In the genomic region with DNA sequence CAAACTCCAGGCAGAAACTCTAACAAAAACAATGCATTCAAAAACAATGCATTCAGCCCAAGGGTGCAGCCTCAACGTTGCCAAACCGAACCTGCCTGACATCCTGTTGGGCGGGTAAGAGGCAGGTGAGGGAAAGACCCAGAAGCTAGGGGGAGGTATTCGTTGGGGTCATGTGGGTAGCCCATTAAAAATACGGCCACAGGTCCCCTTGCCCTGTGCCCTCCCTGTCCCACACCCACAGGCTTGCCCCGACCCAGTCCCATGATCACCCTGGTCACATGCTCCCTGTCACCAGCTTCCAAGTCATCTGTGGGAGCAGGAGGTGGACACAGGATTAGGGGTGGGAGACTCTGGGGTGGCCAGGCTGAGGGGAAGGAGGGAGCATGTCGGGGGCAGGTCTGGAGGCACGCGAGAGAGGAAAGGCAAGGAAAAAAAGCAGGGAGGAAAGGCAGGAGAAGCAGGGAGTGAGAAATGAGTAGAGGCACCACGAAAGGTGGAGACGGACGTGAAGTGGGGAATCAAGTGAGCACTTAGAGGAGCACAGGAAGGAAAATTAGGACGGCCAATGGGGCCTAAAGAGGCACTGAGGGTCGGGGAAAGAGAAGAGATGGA, we compare ENCODE assay signal across 8 cellular contexts. TPM values are rescaled to one million over a fixed set of nuclear protein-coding genes. Genes with fewer than 3 reads are reported as not detected.
DNase-seq lines count a peak whose midpoint lies in the region; ATAC-seq and TF ChIP-seq lines count a peak whose summit lies in the region.

No MANE protein-coding gene starts in this region.

- TF ChIP-seq EP300 in Ishikawa (IDR thresholded peaks at IDR 0.05; ENCODE audit: borderline replicate concordance) = no peak

- no peaks in the 10 kb centered on the region for H3K36me3 ChIP-seq in heart left ventricle
- H3K36me3 ChIP-seq in psoas muscle (ENCODE audit: insufficient read depth in 1 of 2, low read depth in 1 of 2) = no peaks in the 10 kb centered on the region

- peak in 1 of 2 donors; percentile 9 for TF ChIP-seq POLR2A in heart left ventricle (IDR thresholded peaks at IDR 0.05)

- peak overlapping the region; percentile 75 to 98 (median 90) for H3K27ac ChIP-seq in heart left ventricle
- peak overlapping the region; percentile 99 for H3K27ac ChIP-seq in psoas muscle

- H3K4me3 ChIP-seq in heart left ventricle (peak overlapping the region; percentile 48 to 79 (median 64)), psoas muscle (peak overlapping the region; percentile 80)

- peak; percentile 13 for TF ChIP-seq CTCF in GM12873 (IDR thresholded peaks at IDR 0.05; ENCODE audit: insufficient read depth, low read depth, low read length, missing control alignments)
- TF ChIP-seq CTCF in heart left ventricle (IDR thresholded peaks at IDR 0.05) = no peak
- TF ChIP-seq CTCF in psoas muscle (IDR thresholded peaks at IDR 0.05) = no peak

- H3K4me1 ChIP-seq in heart left ventricle (peaks cover 3 to 61% (median 27%) of the 10 kb centered on the region in 12 donors), psoas muscle (peaks cover 58% of the 10 kb centered on the region)

- WGBS in heart left ventricle, 4 donors = 10 to 16% (median 13%) methylated on average over 14 of the region's 14 CpGs
- 11 to 14% (median 11%) methylated on average over 14 of the region's 14 CpGs for WGBS in psoas muscle, 3 donors

- intact Hi-C loops in heart left ventricle (cut with DNase I) = no loop called here
- intact Hi-C loops in psoas muscle (cut with DNase I) = no loop called here

- peak; percentile 28 for DNase-seq in activated effector memory CD4-positive, alpha-beta T cell treated with Interleukin-2 at 50 U/mL for 16 hours
- DNase-seq in heart left ventricle (peak in 4 of 5 donors; percentile 54 to 64 (median 58)), psoas muscle (peak; percentile 46 to 70), NCI-H446 (lab: John Stamatoyannopoulos, UW) (no peak)

- no peak for TF ChIP-seq RAD21 in Ishikawa (IDR thresholded peaks at IDR 0.05; ENCODE audit: low read depth)

- ATAC-seq in heart left ventricle = peak in 3 of 4 donors; percentile 6 to 44 (median 10)
- ATAC-seq in psoas muscle = peak in 3 of 4 donors; percentile 22 to 44 (median 35)
- ATAC-seq in GM18520 (IDR thresholded peaks at IDR 0.05; ENCODE audit: unreplicated experiment) = no peak
- no peak for ATAC-seq in GM18861 (IDR thresholded peaks at IDR 0.05; ENCODE audit: unreplicated experiment)

- H3K9me3 ChIP-seq in heart left ventricle = no peaks in the 10 kb centered on the region
- no peaks in the 10 kb centered on the region for H3K9me3 ChIP-seq in psoas muscle

- H3K27me3 ChIP-seq in heart left ventricle (no peaks in the 10 kb centered on the region), psoas muscle (ENCODE audit: insufficient read depth in 3 of 3, low read length in 2 of 3) (no peaks in the 10 kb centered on the region)

TF ChIP-seq in Ishikawa, 13 proteins besides CTCF, POLR2A, EP300 and RAD21:
- TF ChIP-seq, protein P1, sequence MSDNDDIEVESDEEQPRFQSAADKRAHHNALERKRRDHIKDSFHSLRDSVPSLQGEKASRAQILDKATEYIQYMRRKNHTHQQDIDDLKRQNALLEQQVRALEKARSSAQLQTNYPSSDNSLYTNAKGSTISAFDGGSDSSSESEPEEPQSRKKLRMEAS (IDR thresholded peaks at IDR 0.05) = no peak; the same call in 1 of the 2 replicates
- TF ChIP-seq FOXM1 (IDR thresholded peaks at IDR 0.05; ENCODE audit: borderline replicate concordance, low read depth) = no peak
- no peak for TF ChIP-seq CREB1 (IDR thresholded peaks at IDR 0.05; ENCODE audit: low read depth)
- TF ChIP-seq, protein P2, sequence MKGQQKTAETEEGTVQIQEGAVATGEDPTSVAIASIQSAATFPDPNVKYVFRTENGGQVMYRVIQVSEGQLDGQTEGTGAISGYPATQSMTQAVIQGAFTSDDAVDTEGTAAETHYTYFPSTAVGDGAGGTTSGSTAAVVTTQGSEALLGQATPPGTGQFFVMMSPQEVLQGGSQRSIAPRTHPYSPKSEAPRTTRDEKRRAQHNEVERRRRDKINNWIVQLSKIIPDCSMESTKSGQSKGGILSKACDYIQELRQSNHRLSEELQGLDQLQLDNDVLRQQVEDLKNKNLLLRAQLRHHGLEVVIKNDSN (IDR thresholded peaks at IDR 0.05) = peak; percentile 70
- no peak for TF ChIP-seq TAF1 (IDR thresholded peaks at IDR 0.05; ENCODE audit: low read depth)
- TF ChIP-seq EGR1 (IDR thresholded peaks at IDR 0.05) = no peak
- TF ChIP-seq YY1 (IDR thresholded peaks at IDR 0.05; ENCODE audit: low read depth) = no peak
- TF ChIP-seq ZBTB7A (IDR thresholded peaks at IDR 0.05; ENCODE audit: low read depth) = 0 out of 2 replicates have a peak, but pooled peaks have one; percentile 4
- 0 out of 2 replicates have a peak, but pooled peaks have one; percentile 20 for TF ChIP-seq TCF12 (IDR thresholded peaks at IDR 0.05; ENCODE audit: low read depth)
- TF ChIP-seq, protein P3, sequence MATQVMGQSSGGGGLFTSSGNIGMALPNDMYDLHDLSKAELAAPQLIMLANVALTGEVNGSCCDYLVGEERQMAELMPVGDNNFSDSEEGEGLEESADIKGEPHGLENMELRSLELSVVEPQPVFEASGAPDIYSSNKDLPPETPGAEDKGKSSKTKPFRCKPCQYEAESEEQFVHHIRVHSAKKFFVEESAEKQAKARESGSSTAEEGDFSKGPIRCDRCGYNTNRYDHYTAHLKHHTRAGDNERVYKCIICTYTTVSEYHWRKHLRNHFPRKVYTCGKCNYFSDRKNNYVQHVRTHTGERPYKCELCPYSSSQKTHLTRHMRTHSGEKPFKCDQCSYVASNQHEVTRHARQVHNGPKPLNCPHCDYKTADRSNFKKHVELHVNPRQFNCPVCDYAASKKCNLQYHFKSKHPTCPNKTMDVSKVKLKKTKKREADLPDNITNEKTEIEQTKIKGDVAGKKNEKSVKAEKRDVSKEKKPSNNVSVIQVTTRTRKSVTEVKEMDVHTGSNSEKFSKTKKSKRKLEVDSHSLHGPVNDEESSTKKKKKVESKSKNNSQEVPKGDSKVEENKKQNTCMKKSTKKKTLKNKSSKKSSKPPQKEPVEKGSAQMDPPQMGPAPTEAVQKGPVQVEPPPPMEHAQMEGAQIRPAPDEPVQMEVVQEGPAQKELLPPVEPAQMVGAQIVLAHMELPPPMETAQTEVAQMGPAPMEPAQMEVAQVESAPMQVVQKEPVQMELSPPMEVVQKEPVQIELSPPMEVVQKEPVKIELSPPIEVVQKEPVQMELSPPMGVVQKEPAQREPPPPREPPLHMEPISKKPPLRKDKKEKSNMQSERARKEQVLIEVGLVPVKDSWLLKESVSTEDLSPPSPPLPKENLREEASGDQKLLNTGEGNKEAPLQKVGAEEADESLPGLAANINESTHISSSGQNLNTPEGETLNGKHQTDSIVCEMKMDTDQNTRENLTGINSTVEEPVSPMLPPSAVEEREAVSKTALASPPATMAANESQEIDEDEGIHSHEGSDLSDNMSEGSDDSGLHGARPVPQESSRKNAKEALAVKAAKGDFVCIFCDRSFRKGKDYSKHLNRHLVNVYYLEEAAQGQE (IDR thresholded peaks at IDR 0.05; ENCODE audit: low read depth) = no peak
- no peak for TF ChIP-seq NFIC (IDR thresholded peaks at IDR 0.05)
- TF ChIP-seq TEAD4 (IDR thresholded peaks at IDR 0.05) = no peak
- no peak for TF ChIP-seq CEBPB (IDR thresholded peaks at IDR 0.05)

RNA-seq across cellular contexts. Expression of gene PLA2G6, which starts 0.7 kb away (rescaled TPM):
- total RNA-seq in heart left ventricle (10 to 100 TPM in 6 of 9 donors, 1 to 10 TPM in 3; 6.1 to 17.9 (median 11.0) TPM), psoas muscle (10 to 100 TPM in 2 of 4 donors, 1 to 10 TPM in 2; 8.5 to 17.4 (median 11.4) TPM)
- polyA plus RNA-seq in heart left ventricle (10 to 100 TPM in 1 of 2 donors, 1 to 10 TPM in 1; 4.9 to 14.2 TPM), psoas muscle (1 to 10 TPM; 4.5 to 7.1 (median 7.1) TPM)

RNA-seq across cellular contexts. Expression of gene MAFF, which starts 20.8 kb away (rescaled TPM):
- 10 to 100 TPM in 3 of 9 donors, 1 to 10 TPM in 6; 1.9 to 35.8 (median 4.0) TPM for total RNA-seq in heart left ventricle
- polyA plus RNA-seq in heart left ventricle = 10 to 100 TPM in 1 of 2 donors, 1 to 10 TPM in 1; 4.7 to 36.0 TPM
- 10 to 100 TPM in 3 of 4 donors, 1 to 10 TPM in 1; 5.7 to 63.8 (median 39.5) TPM for total RNA-seq in psoas muscle
- 100 to 1,000 TPM in 1 of 3 donors, 10 to 100 TPM in 2; 23.6 to 118 (median 26.9) TPM for polyA plus RNA-seq in psoas muscle

Comparison
In these comparisons a context has a peak if more than half of its experiments do, and no peak if none do; other contexts are left out.
1. DNase-seq: peak in activated effector memory CD4-positive, alpha-beta T cell treated with Interleukin-2 at 50 U/mL for 16 hours (single experiment), heart left ventricle (4 of 5) and psoas muscle (2 of 2); none in NCI-H446 (0 of 2).
2. ATAC-seq: peak in heart left ventricle (3 of 4) and psoas muscle (3 of 4); none in GM18520 (single experiment) and GM18861 (single experiment).